In genomic region chr1:50308883-50309282, GRCh38 we compare ENCODE assay signal across 10 cellular contexts.
DNase-seq lines count a peak whose midpoint lies in the region; ATAC-seq and TF ChIP-seq lines count a peak whose summit lies in the region.
"Had no signal": no experiment of that assay in that cellular context is flagged by ENCODE, and none has a peak within 500 bp of the region (broad histone marks: within the 10 kb centered on the region; RNA-seq: fewer than 3 reads in every experiment).

No MANE protein-coding gene starts in this region.

- DNase-seq in DMS53 (lab: John Stamatoyannopoulos, UW) = peak; percentile 54
- no peak for DNase-seq in DMS53 treated with DMSO at 0.1 percent for 48 hours (lab: John Stamatoyannopoulos, UW; ENCODE audit: unreplicated experiment)
- DNase-seq in NCI-H226 = peak; percentile 8
- peak; percentile 53 for DNase-seq in dermis blood vessel endothelial cell
- DNase-seq in neural progenitor cell (ENCODE audit: low spot score) = peak; percentile 72
- no peak for DNase-seq in T-helper 17 cell
- no peak for DNase-seq in natural killer cell treated with Interleukin-12 subunit alpha and Interleukin-12 subunit beta and Interleukin-15 and Interleukin-18, amount 100 ng/mL, for 72 hours (ENCODE audit: low spot score)
- no peak for DNase-seq in OCI-M2 (lab: John Stamatoyannopoulos, UW; ENCODE audit: unreplicated experiment)
- DNase-seq: 8988T, NCI-H1092 treated with DMSO at 0.1 percent for 48 hours had no signal

- no peaks in the 10 kb centered on the region for H3K9me3 Mint-ChIP-seq in neural progenitor cell
- peaks cover 4% of the 10 kb centered on the region for H3K9me3 Mint-ChIP-seq in natural killer cell treated with Interleukin-12 subunit alpha and Interleukin-12 subunit beta and Interleukin-15 and Interleukin-18, amount 100 ng/mL, for 72 hours

- H3K4me3 Mint-ChIP-seq in neural progenitor cell (no peak overlapping the region), T-helper 17 cell (no peak overlapping the region)
- H3K4me3 Mint-ChIP-seq in natural killer cell treated with Interleukin-12 subunit alpha and Interleukin-12 subunit beta and Interleukin-15 and Interleukin-18, amount 100 ng/mL, for 72 hours = no peak overlapping the region

- H3K27ac Mint-ChIP-seq in neural progenitor cell (no peak overlapping the region), T-helper 17 cell (no peak overlapping the region)
- H3K27ac Mint-ChIP-seq in natural killer cell treated with Interleukin-12 subunit alpha and Interleukin-12 subunit beta and Interleukin-15 and Interleukin-18, amount 100 ng/mL, for 72 hours = no peak overlapping the region

- no peaks in the 10 kb centered on the region for H4K20me1 ChIP-seq in neural progenitor cell (ENCODE audit: low read depth)

- no peaks in the 10 kb centered on the region for H3K27me3 ChIP-seq in neural progenitor cell

- H3K4me2 ChIP-seq in neural progenitor cell = no peak overlapping the region

- H3K79me2 ChIP-seq in neural progenitor cell (ENCODE audit: low read depth) = no peaks in the 10 kb centered on the region

- H3K9me3 ChIP-seq in neural progenitor cell (ENCODE audit: low read depth) = no peaks in the 10 kb centered on the region
- H3K9me3 ChIP-seq in T-helper 17 cell (ENCODE audit: control insufficient read depth, low read length, poor library complexity, severe bottlenecking) = no peaks in the 10 kb centered on the region

- H2AFZ ChIP-seq in neural progenitor cell (replicated peaks) = no peak overlapping the region

- H3K4me1 Mint-ChIP-seq in neural progenitor cell (no peaks in the 10 kb centered on the region), T-helper 17 cell (no peaks in the 10 kb centered on the region)
- H3K4me1 Mint-ChIP-seq in natural killer cell treated with Interleukin-12 subunit alpha and Interleukin-12 subunit beta and Interleukin-15 and Interleukin-18, amount 100 ng/mL, for 72 hours (ENCODE audit: low read depth in 2 of 2) = no peaks in the 10 kb centered on the region

- H3K36me3 Mint-ChIP-seq in neural progenitor cell = no peaks in the 10 kb centered on the region
- no peaks in the 10 kb centered on the region for H3K36me3 Mint-ChIP-seq in T-helper 17 cell (ENCODE audit: low read depth)
- no peaks in the 10 kb centered on the region for H3K36me3 Mint-ChIP-seq in natural killer cell treated with Interleukin-12 subunit alpha and Interleukin-12 subunit beta and Interleukin-15 and Interleukin-18, amount 100 ng/mL, for 72 hours

- TF ChIP-seq CTCF in neural progenitor cell (IDR thresholded peaks at IDR 0.05) = no peak

- no peak overlapping the region for H3K4me3 ChIP-seq in neural progenitor cell

- H3K4me1 ChIP-seq in neural progenitor cell = no peaks in the 10 kb centered on the region

- no peaks in the 10 kb centered on the region for H3F3A ChIP-seq in neural progenitor cell (ENCODE audit: low read depth)

- H3K27ac ChIP-seq in neural progenitor cell = no peak overlapping the region

- no peak overlapping the region for H3K9ac ChIP-seq in neural progenitor cell

- H3K27me3 Mint-ChIP-seq in neural progenitor cell (ENCODE audit: insufficient read depth, low read depth) (peaks cover 7% of the 10 kb centered on the region), T-helper 17 cell (peaks cover 16% of the 10 kb centered on the region)
- peaks cover 16 to 18% of the 10 kb centered on the region in 2 donors for H3K27me3 Mint-ChIP-seq in natural killer cell treated with Interleukin-12 subunit alpha and Interleukin-12 subunit beta and Interleukin-15 and Interleukin-18, amount 100 ng/mL, for 72 hours

- no peaks in the 10 kb centered on the region for H3K36me3 ChIP-seq in neural progenitor cell

- no peak for ATAC-seq in T-helper 17 cell
- no peak for ATAC-seq in natural killer cell treated with Interleukin-12 subunit alpha and Interleukin-12 subunit beta and Interleukin-15 and Interleukin-18, amount 100 ng/mL, for 72 hours

Comparison
In these comparisons a context has a peak if more than half of its experiments do, and no peak if none do; other contexts are left out.
1. DNase-seq: peak in DMS53 (single experiment), NCI-H226 (single experiment), dermis blood vessel endothelial cell (single experiment) and neural progenitor cell (single experiment); none in DMS53 treated with DMSO at 0.1 percent for 48 hours (single experiment), T-helper 17 cell (0 of 3), natural killer cell treated with Interleukin-12 subunit alpha and Interleukin-12 subunit beta and Interleukin-15 and Interleukin-18, amount 100 ng/mL, for 72 hours (single experiment) and OCI-M2 (single experiment).